ENCODE assay signal across 2 cellular contexts in the genomic region with DNA sequence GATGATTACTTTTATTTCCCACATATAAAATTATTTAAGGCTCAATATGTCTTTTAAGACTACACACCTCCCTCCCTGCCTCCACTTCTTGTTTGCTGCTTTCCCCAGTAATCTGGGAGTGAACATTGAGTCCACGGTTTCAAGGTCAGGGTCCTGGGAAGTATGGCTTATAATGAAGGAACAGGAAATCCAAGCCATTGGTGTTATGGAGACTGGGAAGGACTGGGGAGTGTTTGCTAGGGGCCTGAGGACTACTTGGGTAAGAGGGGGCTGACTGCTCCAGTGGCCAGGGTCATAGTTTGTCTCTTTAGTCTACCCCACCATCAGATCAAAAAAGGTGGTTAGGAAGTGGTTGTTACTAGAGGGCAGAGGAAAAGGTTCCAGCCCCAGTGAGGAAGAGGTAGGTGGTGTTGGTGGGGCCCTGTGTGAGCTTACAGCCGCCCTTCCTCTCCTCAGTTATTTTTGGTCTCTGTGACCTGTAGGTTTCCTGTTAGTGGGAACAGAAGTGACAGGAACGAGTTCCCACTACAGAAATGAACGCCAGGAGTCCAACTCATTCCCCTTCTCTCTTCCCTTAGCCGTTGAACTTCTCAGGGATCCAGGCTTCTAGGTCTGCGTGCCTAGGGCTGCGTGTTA.
TF ChIP-seq lines count a peak whose summit lies in the region.

No MANE protein-coding gene starts in this region.

TF ChIP-seq in endothelial cell of umbilical vein, 7 proteins besides CTCF, POLR2A, EP300 and RAD21:
- no peak for TF ChIP-seq EZH2 (IDR thresholded peaks at IDR 0.05; ENCODE audit: borderline replicate concordance, low read depth, low read length, severe bottlenecking)
- no peak for TF ChIP-seq FOS (IDR thresholded peaks at IDR 0.05; ENCODE audit: borderline replicate concordance, insufficient read depth, low read length)
- no peak for TF ChIP-seq MYC (IDR thresholded peaks at IDR 0.05; ENCODE audit: low read depth, low read length)
- no peak for TF ChIP-seq JUN (IDR thresholded peaks at IDR 0.05; ENCODE audit: borderline replicate concordance, insufficient read depth, insufficient read length, low read depth)

TF ChIP-seq in neural cell, 6 proteins besides CTCF, POLR2A, EP300 and RAD21:
- TF ChIP-seq EZH2 (IDR thresholded peaks at IDR 0.05; ENCODE audit: borderline replicate concordance, insufficient read depth, low read length, poor library complexity, severe bottlenecking) (no peak), POLR2AphosphoS5 (IDR thresholded peaks at IDR 0.05) (no peak), MXI1 (conservative IDR thresholded peaks at IDR 0.05; ENCODE audit: poor library complexity, severe bottlenecking) (no peak), SMC3 (conservative IDR thresholded peaks at IDR 0.05; ENCODE audit: poor library complexity) (no peak), TAF1 (IDR thresholded peaks at IDR 0.05; ENCODE audit: low read depth) (no peak)
- TF ChIP-seq, protein P1, sequence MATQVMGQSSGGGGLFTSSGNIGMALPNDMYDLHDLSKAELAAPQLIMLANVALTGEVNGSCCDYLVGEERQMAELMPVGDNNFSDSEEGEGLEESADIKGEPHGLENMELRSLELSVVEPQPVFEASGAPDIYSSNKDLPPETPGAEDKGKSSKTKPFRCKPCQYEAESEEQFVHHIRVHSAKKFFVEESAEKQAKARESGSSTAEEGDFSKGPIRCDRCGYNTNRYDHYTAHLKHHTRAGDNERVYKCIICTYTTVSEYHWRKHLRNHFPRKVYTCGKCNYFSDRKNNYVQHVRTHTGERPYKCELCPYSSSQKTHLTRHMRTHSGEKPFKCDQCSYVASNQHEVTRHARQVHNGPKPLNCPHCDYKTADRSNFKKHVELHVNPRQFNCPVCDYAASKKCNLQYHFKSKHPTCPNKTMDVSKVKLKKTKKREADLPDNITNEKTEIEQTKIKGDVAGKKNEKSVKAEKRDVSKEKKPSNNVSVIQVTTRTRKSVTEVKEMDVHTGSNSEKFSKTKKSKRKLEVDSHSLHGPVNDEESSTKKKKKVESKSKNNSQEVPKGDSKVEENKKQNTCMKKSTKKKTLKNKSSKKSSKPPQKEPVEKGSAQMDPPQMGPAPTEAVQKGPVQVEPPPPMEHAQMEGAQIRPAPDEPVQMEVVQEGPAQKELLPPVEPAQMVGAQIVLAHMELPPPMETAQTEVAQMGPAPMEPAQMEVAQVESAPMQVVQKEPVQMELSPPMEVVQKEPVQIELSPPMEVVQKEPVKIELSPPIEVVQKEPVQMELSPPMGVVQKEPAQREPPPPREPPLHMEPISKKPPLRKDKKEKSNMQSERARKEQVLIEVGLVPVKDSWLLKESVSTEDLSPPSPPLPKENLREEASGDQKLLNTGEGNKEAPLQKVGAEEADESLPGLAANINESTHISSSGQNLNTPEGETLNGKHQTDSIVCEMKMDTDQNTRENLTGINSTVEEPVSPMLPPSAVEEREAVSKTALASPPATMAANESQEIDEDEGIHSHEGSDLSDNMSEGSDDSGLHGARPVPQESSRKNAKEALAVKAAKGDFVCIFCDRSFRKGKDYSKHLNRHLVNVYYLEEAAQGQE (IDR thresholded peaks at IDR 0.05; ENCODE audit: borderline replicate concordance): no peak
